1 cellular context compared by ENCODE assay signal in genomic region chr3:63719796-63720445, GRCh38.
TF ChIP-seq lines count a peak whose summit lies in the region.

No MANE protein-coding gene starts in this region.

TF ChIP-seq in K562, 482 proteins besides CTCF, POLR2A, EP300 and RAD21 (continued from another document):
- TF ChIP-seq ZBTB11 (CRISPR knock-in tag; IDR thresholded peaks at IDR 0.05) (peak in 1 of 3 experiments; percentile 63; a peak in 2 of 6 replicates), RFX1 (IDR thresholded peaks at IDR 0.05) (no peak), HMGN3 (IDR thresholded peaks at IDR 0.05; ENCODE audit: borderline replicate concordance, extremely low read depth, insufficient read length, low read depth, low read length) (no peak), MAFF (IDR thresholded peaks at IDR 0.05; ENCODE audit: low read length) (no peak)
